14 cellular contexts compared by ENCODE assay signal in the genomic region with DNA sequence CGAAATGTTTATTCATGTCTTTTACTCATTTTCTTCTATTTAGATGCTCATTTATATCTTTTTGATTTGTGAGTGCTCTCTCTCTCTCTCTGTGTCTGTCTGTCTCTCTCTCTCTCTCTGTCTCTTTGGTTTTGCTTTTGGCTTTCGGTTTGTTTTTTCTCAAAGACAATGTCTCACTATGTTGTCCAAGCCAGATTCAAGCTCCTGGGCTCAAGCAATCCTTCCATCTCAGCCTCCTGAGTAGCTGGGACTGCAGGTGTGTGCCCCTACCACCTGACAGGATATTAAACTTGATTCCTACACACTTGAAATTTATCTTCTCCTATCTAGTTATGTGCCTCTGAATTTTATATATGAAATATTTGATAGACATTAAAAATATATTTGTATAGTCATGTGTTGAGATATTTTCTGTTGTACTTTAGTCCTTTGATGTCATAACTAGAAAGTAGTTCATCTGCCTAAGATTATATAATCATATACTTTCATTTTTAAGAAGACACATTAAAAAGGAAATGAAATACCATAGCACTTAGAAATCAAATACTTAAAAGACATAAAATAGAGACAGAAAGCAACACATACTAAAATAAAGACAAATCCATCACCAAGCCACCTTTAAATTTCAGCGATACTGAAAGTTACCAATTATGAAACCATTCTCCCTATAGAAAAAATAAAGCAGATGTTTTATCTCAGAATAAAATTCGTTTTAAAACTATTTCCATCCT.
DNase-seq lines count a peak whose midpoint lies in the region; ATAC-seq and TF ChIP-seq lines count a peak whose summit lies in the region.
"Had no signal": no experiment of that assay in that cellular context is flagged by ENCODE, and none has a peak within 500 bp of the region (broad histone marks: within the 10 kb centered on the region; RNA-seq: fewer than 3 reads in every experiment).

No MANE protein-coding gene starts in this region.

- H3F3A ChIP-seq in smooth muscle cell (ENCODE audit: low read depth): no peaks in the 10 kb centered on the region

- no peaks in the 10 kb centered on the region for H3K27me3 ChIP-seq in smooth muscle cell (ENCODE audit: low read depth)
- H3K27me3 ChIP-seq: adrenal gland, tibial nerve had no signal

- TF ChIP-seq CTCF in natural killer cell (IDR thresholded peaks at IDR 0.05) (no peak), smooth muscle cell (IDR thresholded peaks at IDR 0.05; ENCODE audit: borderline replicate concordance, insufficient read depth, poor library complexity, severe bottlenecking) (no peak)

- peak overlapping the region; percentile 18 for H3K27ac Mint-ChIP-seq in activated T-cell treated with anti-CD3 and anti-CD28 coated beads, Interleukin-2, amount 50 U/mL, for 24 hours
- H3K27ac Mint-ChIP-seq in T-helper 17 cell (peak overlapping the region; percentile 92), natural killer cell (peak overlapping the region; percentile 97 to 99)
- H3K27ac Mint-ChIP-seq: nephron had no signal

- H3K36me3 ChIP-seq in smooth muscle cell (ENCODE audit: low read depth): no peaks in the 10 kb centered on the region
- H3K36me3 ChIP-seq: adrenal gland, tibial nerve had no signal

- H3K4me1 Mint-ChIP-seq in activated T-cell treated with anti-CD3 and anti-CD28 coated beads, Interleukin-2, amount 50 U/mL, for 24 hours (ENCODE audit: low read depth): peaks cover 56% of the 10 kb centered on the region
- peaks cover 35% of the 10 kb centered on the region for H3K4me1 Mint-ChIP-seq in T-helper 17 cell
- H3K4me1 Mint-ChIP-seq in natural killer cell: peaks cover 47 to 58% of the 10 kb centered on the region in 2 donors

- no peaks in the 10 kb centered on the region for H3K9me3 Mint-ChIP-seq in activated T-cell treated with anti-CD3 and anti-CD28 coated beads, Interleukin-2, amount 50 U/mL, for 24 hours
- no peaks in the 10 kb centered on the region for H3K9me3 Mint-ChIP-seq in natural killer cell
- H3K9me3 Mint-ChIP-seq: nephron had no signal

- intact Hi-C loops in natural killer cell (cut with micrococcal nuclease): no loop called here

- H3K4me2 ChIP-seq in smooth muscle cell: no peak overlapping the region

- no peak overlapping the region for H2AFZ ChIP-seq in smooth muscle cell (ENCODE audit: low read depth)

- no peaks in the 10 kb centered on the region for H3K36me3 Mint-ChIP-seq in activated T-cell treated with anti-CD3 and anti-CD28 coated beads, Interleukin-2, amount 50 U/mL, for 24 hours (ENCODE audit: low read depth)
- H3K36me3 Mint-ChIP-seq in T-helper 17 cell (ENCODE audit: low read depth) (peaks cover 2% of the 10 kb centered on the region), natural killer cell (no peaks in the 10 kb centered on the region)

- 87% methylated on average over 4 of the region's 4 CpGs for WGBS in smooth muscle cell (ENCODE audit: low lambda C conversion rate)

- ATAC-seq in HG02798 (IDR thresholded peaks at IDR 0.05; ENCODE audit: poor library complexity, unreplicated experiment): peak; percentile 41
- ATAC-seq in T-helper 17 cell: peak; percentile 48
- no peak for ATAC-seq in natural killer cell

- H3K9me3 ChIP-seq in T-helper 17 cell (ENCODE audit: control insufficient read depth, low read length, poor library complexity, severe bottlenecking) (no peaks in the 10 kb centered on the region), smooth muscle cell (replicated peaks; ENCODE audit: low read depth) (no peaks in the 10 kb centered on the region)
- H3K9me3 ChIP-seq: adrenal gland, tibial nerve had no signal

- H4K20me1 ChIP-seq in smooth muscle cell (ENCODE audit: low read depth): no peaks in the 10 kb centered on the region

- no peak overlapping the region for H3K4me3 Mint-ChIP-seq in activated T-cell treated with anti-CD3 and anti-CD28 coated beads, Interleukin-2, amount 50 U/mL, for 24 hours
- H3K4me3 Mint-ChIP-seq in T-helper 17 cell: peak overlapping the region; percentile 80
- peak overlapping the region; percentile 26 for H3K4me3 Mint-ChIP-seq in natural killer cell
- H3K4me3 Mint-ChIP-seq: nephron had no signal

- H3K79me2 ChIP-seq in smooth muscle cell (ENCODE audit: low read depth): no peaks in the 10 kb centered on the region

- H3K27ac ChIP-seq in smooth muscle cell (ENCODE audit: low read depth): no peak overlapping the region
- H3K27ac ChIP-seq: tibial nerve had no signal

- H3K4me3 ChIP-seq in smooth muscle cell: no peak overlapping the region
- H3K4me3 ChIP-seq: adrenal gland, tibial nerve had no signal

- no peaks in the 10 kb centered on the region for H3K27me3 Mint-ChIP-seq in activated T-cell treated with anti-CD3 and anti-CD28 coated beads, Interleukin-2, amount 50 U/mL, for 24 hours
- H3K27me3 Mint-ChIP-seq in T-helper 17 cell: no peaks in the 10 kb centered on the region
- H3K27me3 Mint-ChIP-seq in natural killer cell (ENCODE audit: low read depth in 2 of 2): no peaks in the 10 kb centered on the region

- H3K4me1 ChIP-seq in smooth muscle cell (ENCODE audit: low read depth): peaks cover 9% of the 10 kb centered on the region

- no peak overlapping the region for H3K9ac ChIP-seq in smooth muscle cell (ENCODE audit: low read depth)

- DNase-seq in activated T-cell treated with anti-CD3 and anti-CD28 coated beads, Interleukin-2, amount 50 U/mL, for 24 hours: no peak
- no peak for DNase-seq in activated T-cell treated with anti-CD3 and anti-CD28 coated beads for 4 hours
- no peak for DNase-seq in T-helper 17 cell
- no peak for DNase-seq in natural killer cell
- DNase-seq in activated gamma-delta T cell (lab: John Stamatoyannopoulos, UW): no peak
- no peak for DNase-seq in smooth muscle cell (lab: John Stamatoyannopoulos, UW; ENCODE audit: unreplicated experiment)
- no peak for DNase-seq in OCI-M2 (lab: John Stamatoyannopoulos, UW; ENCODE audit: unreplicated experiment)
- DNase-seq: adrenal gland, GF-D8, NCI-H774, Right ventricle myocardium superior had no signal

Comparison
In these comparisons a context has a peak if more than half of its experiments do, and no peak if none do; other contexts are left out.
1. H3K27ac Mint-ChIP-seq: peak in every context shown above with its lines; median percentile 98 in natural killer cell; 92 in T-helper 17 cell; 18 in activated T-cell treated with anti-CD3 and anti-CD28 coated beads, Interleukin-2, amount 50 U/mL, for 24 hours.
2. ATAC-seq: peak in HG02798 (single experiment) and T-helper 17 cell (single experiment); none in natural killer cell (0 of 3).